1 cellular context compared by ENCODE assay signal in genomic region chr10:62620491-62620890, GRCh38.
TF ChIP-seq lines count a peak whose summit lies in the region.

No MANE protein-coding gene starts in this region.

TF ChIP-seq in IMR-90, 13 proteins besides CTCF, POLR2A, EP300 and RAD21 (continued from another document):
- TF ChIP-seq USF2 (IDR thresholded peaks at IDR 0.05; ENCODE audit: low read depth, low read length): no peak
- TF ChIP-seq CEBPB (IDR thresholded peaks at IDR 0.05; ENCODE audit: low read depth, low read length): no peak
- no peak for TF ChIP-seq RCOR1 (IDR thresholded peaks at IDR 0.05; ENCODE audit: insufficient replicate concordance, low read length)
